In the genomic region with DNA sequence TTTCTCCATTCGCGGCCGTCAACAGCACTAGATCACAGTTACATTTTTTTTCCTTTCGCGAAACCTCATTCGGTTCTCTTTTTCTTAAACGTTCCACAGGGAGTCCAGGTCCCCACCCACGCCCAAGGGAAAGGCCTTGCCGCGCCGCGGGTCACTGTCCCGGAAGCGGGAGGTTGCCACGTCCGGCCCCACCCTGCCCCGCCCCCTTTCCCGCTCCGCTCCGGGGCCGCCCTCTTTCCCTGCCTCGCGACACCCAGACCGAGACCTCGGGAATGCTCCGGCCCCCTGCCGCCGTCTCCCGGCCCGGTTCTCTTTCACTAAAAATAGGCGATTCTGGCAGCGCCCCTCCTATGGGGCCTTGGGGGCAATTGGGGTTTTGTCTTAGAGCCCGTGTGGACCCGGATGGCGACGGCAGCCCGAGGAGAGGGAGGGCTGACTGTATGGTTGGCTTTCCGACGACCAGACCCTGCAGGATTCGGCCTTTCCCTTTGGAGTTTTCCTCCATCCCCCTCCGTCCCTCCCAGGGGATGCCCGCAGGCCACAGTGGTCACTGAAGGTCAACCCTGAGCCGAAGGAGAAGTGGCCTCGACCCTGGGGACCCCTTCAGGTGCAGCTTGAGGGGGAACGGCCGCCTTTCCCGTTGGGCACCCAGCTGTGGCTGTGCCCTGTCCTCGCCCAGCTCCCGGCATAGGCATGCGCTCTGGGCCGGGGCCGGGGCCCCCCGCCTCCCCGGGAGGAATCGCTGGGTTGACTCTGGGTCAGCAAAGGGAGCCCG, we compare ENCODE assay signal across 1 cellular context.
TF ChIP-seq lines count a peak whose summit lies in the region.

No MANE protein-coding gene starts in this region.

TF ChIP-seq in HepG2, 621 proteins besides CTCF, POLR2A, EP300 and RAD21 (continued from another document and continues in another):
- TF ChIP-seq DBP (CRISPR knock-in tag; IDR thresholded peaks at IDR 0.05; ENCODE audit: not compliant biosample characterization): no peak
- TF ChIP-seq HNRNPH1 (optimal IDR thresholded peaks at IDR 0.05; ENCODE audit: low read depth, low read length): no peak
- TF ChIP-seq ZNF354B (CRISPR knock-in tag; IDR thresholded peaks at IDR 0.05): no peak
- TF ChIP-seq ZNF207 (IDR thresholded peaks at IDR 0.05; ENCODE audit: borderline replicate concordance): no peak
- no peak for TF ChIP-seq ATRX (CRISPR knock-in tag; IDR thresholded peaks at IDR 0.05; ENCODE audit: borderline replicate concordance)
- TF ChIP-seq ZBTB34 (CRISPR knock-in tag; IDR thresholded peaks at IDR 0.05): no peak
- TF ChIP-seq NFIB (CRISPR knock-in tag; IDR thresholded peaks at IDR 0.05; ENCODE audit: borderline replicate concordance): no peak
- TF ChIP-seq IRF2 (CRISPR knock-in tag; IDR thresholded peaks at IDR 0.05): no peak
- no peak for TF ChIP-seq CCAR2 (optimal IDR thresholded peaks at IDR 0.05; ENCODE audit: low read depth, low read length)
- TF ChIP-seq CBX5 (CRISPR knock-in tag; IDR thresholded peaks at IDR 0.05; ENCODE audit: borderline replicate concordance): no peak
- TF ChIP-seq, protein P1, sequence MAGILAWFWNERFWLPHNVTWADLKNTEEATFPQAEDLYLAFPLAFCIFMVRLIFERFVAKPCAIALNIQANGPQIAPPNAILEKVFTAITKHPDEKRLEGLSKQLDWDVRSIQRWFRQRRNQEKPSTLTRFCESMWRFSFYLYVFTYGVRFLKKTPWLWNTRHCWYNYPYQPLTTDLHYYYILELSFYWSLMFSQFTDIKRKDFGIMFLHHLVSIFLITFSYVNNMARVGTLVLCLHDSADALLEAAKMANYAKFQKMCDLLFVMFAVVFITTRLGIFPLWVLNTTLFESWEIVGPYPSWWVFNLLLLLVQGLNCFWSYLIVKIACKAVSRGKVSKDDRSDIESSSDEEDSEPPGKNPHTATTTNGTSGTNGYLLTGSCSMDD (CRISPR knock-in tag; IDR thresholded peaks at IDR 0.05): no peak
- TF ChIP-seq KMT2B (CRISPR knock-in tag; IDR thresholded peaks at IDR 0.05): 0 out of 2 replicates have a peak, but pooled peaks have one; percentile 26
- TF ChIP-seq, protein P2, sequence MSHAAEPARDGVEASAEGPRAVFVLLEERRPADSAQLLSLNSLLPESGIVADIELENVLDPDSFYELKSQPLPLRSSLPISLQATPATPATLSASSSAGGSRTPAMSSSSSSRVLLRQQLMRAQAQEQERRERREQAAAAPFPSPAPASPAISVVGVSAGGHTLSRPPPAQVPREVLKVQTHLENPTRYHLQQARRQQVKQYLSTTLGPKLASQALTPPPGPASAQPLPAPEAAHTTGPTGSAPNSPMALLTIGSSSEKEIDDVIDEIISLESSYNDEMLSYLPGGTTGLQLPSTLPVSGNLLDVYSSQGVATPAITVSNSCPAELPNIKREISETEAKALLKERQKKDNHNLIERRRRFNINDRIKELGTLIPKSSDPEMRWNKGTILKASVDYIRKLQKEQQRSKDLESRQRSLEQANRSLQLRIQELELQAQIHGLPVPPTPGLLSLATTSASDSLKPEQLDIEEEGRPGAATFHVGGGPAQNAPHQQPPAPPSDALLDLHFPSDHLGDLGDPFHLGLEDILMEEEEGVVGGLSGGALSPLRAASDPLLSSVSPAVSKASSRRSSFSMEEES (CRISPR knock-in tag; IDR thresholded peaks at IDR 0.05): no peak
- TF ChIP-seq, protein P3, sequence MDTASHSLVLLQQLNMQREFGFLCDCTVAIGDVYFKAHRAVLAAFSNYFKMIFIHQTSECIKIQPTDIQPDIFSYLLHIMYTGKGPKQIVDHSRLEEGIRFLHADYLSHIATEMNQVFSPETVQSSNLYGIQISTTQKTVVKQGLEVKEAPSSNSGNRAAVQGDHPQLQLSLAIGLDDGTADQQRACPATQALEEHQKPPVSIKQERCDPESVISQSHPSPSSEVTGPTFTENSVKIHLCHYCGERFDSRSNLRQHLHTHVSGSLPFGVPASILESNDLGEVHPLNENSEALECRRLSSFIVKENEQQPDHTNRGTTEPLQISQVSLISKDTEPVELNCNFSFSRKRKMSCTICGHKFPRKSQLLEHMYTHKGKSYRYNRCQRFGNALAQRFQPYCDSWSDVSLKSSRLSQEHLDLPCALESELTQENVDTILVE (CRISPR knock-in tag; IDR thresholded peaks at IDR 0.05): 0 out of 2 replicates have a peak, but pooled peaks have one; percentile 17
- peak; percentile 18 for TF ChIP-seq RBM39 (IDR thresholded peaks at IDR 0.05; ENCODE audit: low read depth, low read length, poor library complexity, severe bottlenecking)
- no peak for TF ChIP-seq HNRNPUL1 (IDR thresholded peaks at IDR 0.05; ENCODE audit: low read depth, low read length)
- TF ChIP-seq SNRNP70 (IDR thresholded peaks at IDR 0.05; ENCODE audit: low read depth, low read length): no peak
- TF ChIP-seq MED8 (CRISPR knock-in tag; IDR thresholded peaks at IDR 0.05; ENCODE audit: insufficient replicate concordance): peak; percentile 50
- TF ChIP-seq WIZ (CRISPR knock-in tag; IDR thresholded peaks at IDR 0.05): no peak
- TF ChIP-seq, protein P4, sequence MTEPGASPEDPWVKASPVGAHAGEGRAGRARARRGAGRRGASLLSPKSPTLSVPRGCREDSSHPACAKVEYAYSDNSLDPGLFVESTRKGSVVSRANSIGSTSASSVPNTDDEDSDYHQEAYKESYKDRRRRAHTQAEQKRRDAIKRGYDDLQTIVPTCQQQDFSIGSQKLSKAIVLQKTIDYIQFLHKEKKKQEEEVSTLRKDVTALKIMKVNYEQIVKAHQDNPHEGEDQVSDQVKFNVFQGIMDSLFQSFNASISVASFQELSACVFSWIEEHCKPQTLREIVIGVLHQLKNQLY (CRISPR knock-in tag; IDR thresholded peaks at IDR 0.05): no peak
- TF ChIP-seq, protein P5, sequence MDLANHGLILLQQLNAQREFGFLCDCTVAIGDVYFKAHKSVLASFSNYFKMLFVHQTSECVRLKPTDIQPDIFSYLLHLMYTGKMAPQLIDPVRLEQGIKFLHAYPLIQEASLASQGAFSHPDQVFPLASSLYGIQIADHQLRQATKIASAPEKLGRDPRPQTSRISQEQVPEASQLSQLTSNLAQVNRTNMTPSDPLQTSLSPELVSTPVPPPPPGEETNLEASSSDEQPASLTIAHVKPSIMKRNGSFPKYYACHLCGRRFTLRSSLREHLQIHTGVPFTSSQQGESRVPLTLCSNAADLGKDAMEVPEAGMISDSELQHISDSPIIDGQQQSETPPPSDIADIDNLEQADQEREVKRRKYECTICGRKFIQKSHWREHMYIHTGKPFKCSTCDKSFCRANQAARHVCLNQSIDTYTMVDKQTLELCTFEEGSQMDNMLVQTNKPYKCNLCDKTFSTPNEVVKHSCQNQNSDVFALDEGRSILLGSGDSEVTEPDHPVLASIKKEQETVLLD (CRISPR knock-in tag; IDR thresholded peaks at IDR 0.05; ENCODE audit: low read depth): no peak
- no peak for TF ChIP-seq NR3C1 (CRISPR knock-in tag; IDR thresholded peaks at IDR 0.05)
- TF ChIP-seq CENPT (CRISPR knock-in tag; IDR thresholded peaks at IDR 0.05; ENCODE audit: low read depth): no peak
- TF ChIP-seq ZNF770 (CRISPR knock-in tag; IDR thresholded peaks at IDR 0.05): no peak; the same call in 1 of the 2 replicates
- TF ChIP-seq ZNF33A (CRISPR knock-in tag; IDR thresholded peaks at IDR 0.05; ENCODE audit: borderline replicate concordance): no peak
- TF ChIP-seq, protein P6, sequence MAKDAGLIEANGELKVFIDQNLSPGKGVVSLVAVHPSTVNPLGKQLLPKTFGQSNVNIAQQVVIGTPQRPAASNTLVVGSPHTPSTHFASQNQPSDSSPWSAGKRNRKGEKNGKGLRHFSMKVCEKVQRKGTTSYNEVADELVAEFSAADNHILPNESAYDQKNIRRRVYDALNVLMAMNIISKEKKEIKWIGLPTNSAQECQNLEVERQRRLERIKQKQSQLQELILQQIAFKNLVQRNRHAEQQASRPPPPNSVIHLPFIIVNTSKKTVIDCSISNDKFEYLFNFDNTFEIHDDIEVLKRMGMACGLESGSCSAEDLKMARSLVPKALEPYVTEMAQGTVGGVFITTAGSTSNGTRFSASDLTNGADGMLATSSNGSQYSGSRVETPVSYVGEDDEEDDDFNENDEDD (CRISPR knock-in tag; IDR thresholded peaks at IDR 0.05; ENCODE audit: borderline replicate concordance): peak; percentile 68; the same call in 1 of the 2 replicates
- TF ChIP-seq ZNF83 (CRISPR knock-in tag; IDR thresholded peaks at IDR 0.05; ENCODE audit: borderline replicate concordance): no peak
- TF ChIP-seq, protein P7, sequence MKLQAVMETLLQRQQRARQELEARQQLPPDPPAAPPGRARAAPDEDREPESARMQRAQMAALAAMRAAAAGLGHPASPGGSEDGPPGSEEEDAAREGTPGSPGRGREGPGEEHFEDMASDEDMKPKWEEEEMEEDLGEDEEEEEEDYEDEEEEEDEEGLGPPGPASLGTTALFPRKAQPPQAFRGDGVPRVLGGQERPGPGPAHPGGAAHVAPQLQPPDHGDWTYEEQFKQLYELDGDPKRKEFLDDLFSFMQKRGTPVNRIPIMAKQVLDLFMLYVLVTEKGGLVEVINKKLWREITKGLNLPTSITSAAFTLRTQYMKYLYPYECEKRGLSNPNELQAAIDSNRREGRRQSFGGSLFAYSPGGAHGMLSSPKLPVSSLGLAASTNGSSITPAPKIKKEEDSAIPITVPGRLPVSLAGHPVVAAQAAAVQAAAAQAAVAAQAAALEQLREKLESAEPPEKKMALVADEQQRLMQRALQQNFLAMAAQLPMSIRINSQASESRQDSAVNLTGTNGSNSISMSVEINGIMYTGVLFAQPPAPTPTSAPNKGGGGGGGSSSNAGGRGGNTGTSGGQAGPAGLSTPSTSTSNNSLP (IDR thresholded peaks at IDR 0.05; ENCODE audit: low read depth, low read length): no peak
- TF ChIP-seq DMAP1 (CRISPR knock-in tag; IDR thresholded peaks at IDR 0.05): peak; percentile 87; the same call in 1 of the 2 replicates
- TF ChIP-seq ZNF800 (CRISPR knock-in tag; IDR thresholded peaks at IDR 0.05): peak; percentile 29; the same call in 1 of the 2 replicates
- TF ChIP-seq, protein P8, sequence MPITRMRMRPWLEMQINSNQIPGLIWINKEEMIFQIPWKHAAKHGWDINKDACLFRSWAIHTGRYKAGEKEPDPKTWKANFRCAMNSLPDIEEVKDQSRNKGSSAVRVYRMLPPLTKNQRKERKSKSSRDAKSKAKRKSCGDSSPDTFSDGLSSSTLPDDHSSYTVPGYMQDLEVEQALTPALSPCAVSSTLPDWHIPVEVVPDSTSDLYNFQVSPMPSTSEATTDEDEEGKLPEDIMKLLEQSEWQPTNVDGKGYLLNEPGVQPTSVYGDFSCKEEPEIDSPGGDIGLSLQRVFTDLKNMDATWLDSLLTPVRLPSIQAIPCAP (CRISPR knock-in tag; IDR thresholded peaks at IDR 0.05; ENCODE audit: low read depth): 0 out of 2 replicates have a peak, but pooled peaks have one; percentile 71
- 0 out of 2 replicates have a peak, but pooled peaks have one; percentile 5 for TF ChIP-seq HIVEP1 (CRISPR knock-in tag; IDR thresholded peaks at IDR 0.05)
- TF ChIP-seq ARNTL (CRISPR knock-in tag; IDR thresholded peaks at IDR 0.05): 0 out of 2 replicates have a peak, but pooled peaks have one; percentile 10
- TF ChIP-seq KDM5A (IDR thresholded peaks at IDR 0.05; ENCODE audit: borderline replicate concordance, low read length): no peak
- peak; percentile 89 for TF ChIP-seq ZFX (CRISPR knock-in tag; IDR thresholded peaks at IDR 0.05; ENCODE audit: low read depth)
- TF ChIP-seq NKX3-1 (CRISPR knock-in tag; IDR thresholded peaks at IDR 0.05): no peak; the same call in 1 of the 2 replicates
- no peak for TF ChIP-seq ZNF720 (CRISPR knock-in tag; IDR thresholded peaks at IDR 0.05)
- TF ChIP-seq GZF1 (CRISPR knock-in tag; IDR thresholded peaks at IDR 0.05): no peak; the same call in 1 of the 2 replicates
